Comparison of ENCODE assay signal across 2 cellular contexts in genomic region chr4:185702147-185702663, GRCh38.
TF ChIP-seq lines count a peak whose summit lies in the region.

No MANE protein-coding gene starts in this region.

TF ChIP-seq in HepG2, 621 proteins besides CTCF, POLR2A, EP300 and RAD21:
- TF ChIP-seq RFXAP (CRISPR knock-in tag; IDR thresholded peaks at IDR 0.05; ENCODE audit: borderline replicate concordance) (no peak), EED (CRISPR knock-in tag; IDR thresholded peaks at IDR 0.05) (no peak), MBD4 (IDR thresholded peaks at IDR 0.05; ENCODE audit: borderline replicate concordance, low read length) (no peak), ZFP36 (IDR thresholded peaks at IDR 0.05; ENCODE audit: borderline replicate concordance, low read depth, low read length, partially characterized antibody) (no peak), MAFF (IDR thresholded peaks at IDR 0.05; ENCODE audit: low read depth, low read length) (no peak), HNRNPH1 (optimal IDR thresholded peaks at IDR 0.05; ENCODE audit: low read depth, low read length) (no peak), ZNF280D (CRISPR knock-in tag; IDR thresholded peaks at IDR 0.05) (no peak), CBFB (CRISPR knock-in tag; IDR thresholded peaks at IDR 0.05) (no peak), ZNF556 (CRISPR knock-in tag; IDR thresholded peaks at IDR 0.05; ENCODE audit: borderline replicate concordance) (no peak), FOSL1 (CRISPR knock-in tag; IDR thresholded peaks at IDR 0.05; ENCODE audit: borderline replicate concordance) (no peak), DMTF1 (CRISPR knock-in tag; IDR thresholded peaks at IDR 0.05) (no peak), HDAC1 (CRISPR knock-in tag; IDR thresholded peaks at IDR 0.05) (no peak), ATF3 (CRISPR knock-in tag; IDR thresholded peaks at IDR 0.05) (no peak), EZH2 (conservative IDR thresholded peaks at IDR 0.05; ENCODE audit: low read depth, low read length) (no peak), PATZ1 (CRISPR knock-in tag; IDR thresholded peaks at IDR 0.05) (no peak), ZSCAN20 (CRISPR knock-in tag; IDR thresholded peaks at IDR 0.05; ENCODE audit: borderline replicate concordance) (no peak), ATF2 (CRISPR knock-in tag; IDR thresholded peaks at IDR 0.05) (no peak)
TF ChIP-seq in HepG2: peak in this region for 0.

TF ChIP-seq in H1, 55 proteins besides CTCF, POLR2A, EP300 and RAD21:
- no peak for TF ChIP-seq HDAC6 (IDR thresholded peaks at IDR 0.05; ENCODE audit: low read depth, low read length)
- TF ChIP-seq ASH2L (IDR thresholded peaks at IDR 0.05; ENCODE audit: low read length): no peak
- TF ChIP-seq CHD1 (IDR thresholded peaks at IDR 0.05; ENCODE audit: low read depth, low read length): no peak
- no peak for TF ChIP-seq EGR1 (IDR thresholded peaks at IDR 0.05; ENCODE audit: borderline replicate concordance, low read depth, low read length)
- no peak for TF ChIP-seq POU5F1 (IDR thresholded peaks at IDR 0.05; ENCODE audit: low read depth, low read length)
- TF ChIP-seq SP2 (IDR thresholded peaks at IDR 0.05; ENCODE audit: low read length): no peak
- no peak for TF ChIP-seq MAX (IDR thresholded peaks at IDR 0.05)
